ENCODE assay signal across 8 cellular contexts in genomic region chr22:37316875-37317371, GRCh38. TPM values are rescaled to one million over a fixed set of nuclear protein-coding genes. Genes with fewer than 3 reads are reported as not detected.
A peak's percentile ranks its signal among the peaks of the same experiment; 100 is the strongest.
DNase-seq lines count a peak whose midpoint lies in the region; ATAC-seq and TF ChIP-seq lines count a peak whose summit lies in the region.

No MANE protein-coding gene starts in this region.

- H2AFZ ChIP-seq in neural cell (ENCODE audit: low read depth, low read length), result no peak overlapping the region

- no peak for TF ChIP-seq EP300 in neural cell (conservative IDR thresholded peaks at IDR 0.05; ENCODE audit: poor library complexity, severe bottlenecking)

- POLR2A ChIA-PET in Panc1 (lab: Charles Lee), result interaction anchor here (0.5 kb wide), 1 partner anchor 136 kb away, joined by 10 read pairs; no protein-coding TSS in a partner anchor

- TF ChIP-seq CTCF in Panc1 (IDR thresholded peaks at IDR 0.05) (peak; percentile 86), fibroblast of mammary gland (conservative IDR thresholded peaks at IDR 0.05; ENCODE audit: control insufficient read depth, insufficient read depth, low read depth, low read length) (peak; percentile 96), neural cell (IDR thresholded peaks at IDR 0.05; ENCODE audit: poor library complexity, severe bottlenecking) (peak; percentile 98)

- H3K27ac ChIP-seq in Panc1 (ENCODE audit: low read length), result no peak overlapping the region
- no peak overlapping the region for H3K27ac ChIP-seq in neural cell (ENCODE audit: low read length)

- intact Hi-C loops in Panc1 (cut with micrococcal nuclease; ENCODE audit: unreplicated experiment), result loop anchor here (2.0 to 5.0 kb wide), 2 partner anchors 110 to 140 kb away; partner anchors contain the start of gene ELFN2

- H3K9me2 ChIP-seq in neural cell (ENCODE audit: insufficient read depth, low read length), result no peaks in the 10 kb centered on the region

- H4K20me1 ChIP-seq in neural cell (ENCODE audit: insufficient read depth), result no peaks in the 10 kb centered on the region

- no TSS peak for BruUV-seq in Panc1 (replicated peaks; lab: Mats Ljungman, UMichigan)

- ATAC-seq in HG03280 (IDR thresholded peaks at IDR 0.05; ENCODE audit: unreplicated experiment) (peak; percentile 63), Panc1 (peak; percentile 87), HG03342 (IDR thresholded peaks at IDR 0.05; ENCODE audit: unreplicated experiment) (no peak)
- peak; percentile 70 for ATAC-seq in stimulated activated naive CD8-positive, alpha-beta T cell treated with anti-CD3 and anti-CD28 coated beads, Interleukin-15, Interleukin-2, amounts not matched to agents 100 U/mL and 50 U/mL, for 24 hours

- TF ChIP-seq RAD21 in neural cell (conservative IDR thresholded peaks at IDR 0.05), result peak; percentile 99

- H3K9me3 ChIP-seq in Panc1 (ENCODE audit: control insufficient read depth, insufficient read depth, low read depth, low read length), result no peaks in the 10 kb centered on the region
- H3K9me3 ChIP-seq in neural cell (ENCODE audit: low read length), result no peaks in the 10 kb centered on the region

- H3K27me3 ChIP-seq in Panc1 (ENCODE audit: control insufficient read depth, insufficient read depth, low read length) (no peaks in the 10 kb centered on the region), neural cell (ENCODE audit: insufficient read depth, low read depth, low read length) (no peaks in the 10 kb centered on the region)

- no peak overlapping the region for H3K9ac ChIP-seq in neural cell (ENCODE audit: low read length)

- H3K4me3 ChIP-seq in Panc1 (ENCODE audit: low read depth in 2 of 2, low read length in 2 of 2) (no peak overlapping the region), fibroblast of mammary gland (ENCODE audit: control insufficient read depth, low read depth, low read length) (no peak overlapping the region), neural cell (ENCODE audit: low read length) (no peak overlapping the region)

- H3K36me3 ChIP-seq in Panc1 (ENCODE audit: control insufficient read depth, insufficient read depth, low read length) (no peaks in the 10 kb centered on the region), neural cell (ENCODE audit: insufficient read depth, low read length) (no peaks in the 10 kb centered on the region)

- H3K4me1 ChIP-seq in Panc1 (ENCODE audit: control insufficient read depth, insufficient read depth, low read length), result peaks cover 20% of the 10 kb centered on the region

- CTCF ChIA-PET in Panc1 (lab: Charles Lee), result interaction anchor here (2.7 kb wide), 1 partner anchor 112 kb away, joined by 10 read pairs; no protein-coding TSS in a partner anchor

- in situ Hi-C loops in Panc1 (cut with HindIII; ENCODE audit: low pct_unique_long_range_greater_than_20kb, low sequenced_read_pairs), result no loop called here

- no peaks in the 10 kb centered on the region for H3K79me2 ChIP-seq in neural cell (replicated peaks; ENCODE audit: insufficient read depth, low read length)

- no peaks in the 10 kb centered on the region for H3F3A ChIP-seq in neural cell (ENCODE audit: insufficient read depth, low read length, poor library complexity, severe bottlenecking)

- DNase-seq in COR-L47 (lab: John Stamatoyannopoulos, UW) (peak; percentile 82), Panc1 (ENCODE audit: low read depth, low spot score) (peak; percentile 58), fibroblast of mammary gland (ENCODE audit: low read depth) (peak; percentile 87)
- DNase-seq in activated T-cell treated with anti-CD3 and anti-CD28 coated beads, Interleukin-2, amount 50 U/mL, for 48 hours, result peak; percentile 82 to 83
- DNase-seq in stimulated activated naive CD8-positive, alpha-beta T cell treated with anti-CD3 and anti-CD28 coated beads, Interleukin-15, Interleukin-2, amounts not matched to agents 100 U/mL and 50 U/mL, for 24 hours, result peak; percentile 78

- no peak overlapping the region for H3K4me2 ChIP-seq in neural cell (ENCODE audit: low read length)

TF ChIP-seq in neural cell, 6 proteins besides CTCF, POLR2A, EP300 and RAD21:
- TF ChIP-seq REST (IDR thresholded peaks at IDR 0.05; ENCODE audit: borderline replicate concordance) (no peak), SMC3 (conservative IDR thresholded peaks at IDR 0.05; ENCODE audit: poor library complexity) (peak; percentile 100)
TF ChIP-seq in neural cell: peak in this region for 1.

RNA-seq across cellular contexts. Expression of gene CYTH4, which starts 34.6 kb away (rescaled TPM):
- total RNA-seq in Panc1 (2021; ENCODE audit: unreplicated experiment), result 1.3 TPM
- polyA plus RNA-seq in Panc1 (2012; ENCODE audit: insufficient read length), result 1.6 TPM
- not detected in 2 replicates for polyA plus RNA-seq in neural cell
- not detected in 2 replicates for polyA minus RNA-seq in neural cell
